In genomic region chr4:155569960-155570515, GRCh38 we compare ENCODE assay signal across 27 cellular contexts.
A peak's percentile ranks its signal among the peaks of the same experiment; 100 is the strongest.
DNase-seq lines count a peak whose midpoint lies in the region; ATAC-seq and TF ChIP-seq lines count a peak whose summit lies in the region.
"Had no signal": no experiment of that assay in that cellular context is flagged by ENCODE, and none has a peak within 500 bp of the region (broad histone marks: within the 10 kb centered on the region; RNA-seq: fewer than 3 reads in every experiment).

No MANE protein-coding gene starts in this region.

- H3K9me3 ChIP-seq in Karpas-422 (ENCODE audit: low read length) (no peaks in the 10 kb centered on the region), neural progenitor cell (ENCODE audit: low read depth) (no peaks in the 10 kb centered on the region)
- H3K9me3 ChIP-seq: gastrocnemius medialis had no signal

- no peaks in the 10 kb centered on the region for H3K36me3 ChIP-seq in Karpas-422 (ENCODE audit: insufficient read depth, low read length)
- no peaks in the 10 kb centered on the region for H3K36me3 ChIP-seq in neural progenitor cell
- H3K36me3 ChIP-seq: gastrocnemius medialis, left ventricle myocardium inferior had no signal

- H3K4me1 ChIP-seq in Karpas-422 (ENCODE audit: low read length): peaks cover 82% of the 10 kb centered on the region
- peaks cover 12% of the 10 kb centered on the region for H3K4me1 ChIP-seq in neural progenitor cell
- H3K4me1 ChIP-seq: gastrocnemius medialis had no signal

- in situ Hi-C loops in astrocyte of the spinal cord (cut with HindIII; ENCODE audit: low sequenced_read_pairs): no loop called here

- peaks cover 20% of the 10 kb centered on the region for H3K4me1 Mint-ChIP-seq in neural progenitor cell
- H3K4me1 Mint-ChIP-seq: activated B cell treated with CpG ODN at 0.5 μM for 24 hours, naive B cell had no signal

- H4K20me1 ChIP-seq in Karpas-422 (ENCODE audit: insufficient read depth, low read depth, low read length): no peaks in the 10 kb centered on the region
- no peaks in the 10 kb centered on the region for H4K20me1 ChIP-seq in neural progenitor cell (ENCODE audit: low read depth)

- no peaks in the 10 kb centered on the region for H3K36me3 Mint-ChIP-seq in neural progenitor cell
- H3K36me3 Mint-ChIP-seq: naive B cell had no signal

- no peaks in the 10 kb centered on the region for H3K9me2 ChIP-seq in Karpas-422 (replicated peaks; ENCODE audit: insufficient read depth, low read length)

- peak overlapping the region; percentile 98 for H3K27ac ChIP-seq in Karpas-422 (ENCODE audit: low read length)
- no peak overlapping the region for H3K27ac ChIP-seq in neural progenitor cell
- H3K27ac ChIP-seq: dorsolateral prefrontal cortex, gastrocnemius medialis, hepatocyte had no signal

- no peaks in the 10 kb centered on the region for H3K79me2 ChIP-seq in Karpas-422 (ENCODE audit: low read length)
- no peaks in the 10 kb centered on the region for H3K79me2 ChIP-seq in neural progenitor cell (ENCODE audit: low read depth)
- H3K79me2 ChIP-seq: hepatocyte had no signal

- H3F3A ChIP-seq in neural progenitor cell (ENCODE audit: low read depth): no peaks in the 10 kb centered on the region

- TF ChIP-seq CTCF in astrocyte of the spinal cord (IDR thresholded peaks at IDR 0.05; ENCODE audit: low read depth, low read length) (no peak), neural progenitor cell (IDR thresholded peaks at IDR 0.05) (no peak)

- no peak overlapping the region for H3K27ac Mint-ChIP-seq in neural progenitor cell
- H3K27ac Mint-ChIP-seq: activated B cell treated with CpG ODN at 0.5 μM for 24 hours; activated T-helper 1 cell treated with anti-CD3 and anti-CD28 coated beads, Interleukin-12 subunit alpha, Interleukin-12 subunit beta, Interleukin-2, Interleukin-4 antibody, amounts not matched to agents 30 ng/mL and 10 ng/mL and 1 ng/mL, durations not matched to agents 14 hours and 24 hours and 36 hours; naive B cell had no signal

- H3K4me2 ChIP-seq in Karpas-422 (ENCODE audit: low read depth, low read length, poor library complexity, severe bottlenecking) (peak overlapping the region; percentile 70), neural progenitor cell (no peak overlapping the region)
- H3K4me2 ChIP-seq: hepatocyte had no signal

- H3K9ac ChIP-seq in Karpas-422 (ENCODE audit: low read length) (peak overlapping the region; percentile 81), neural progenitor cell (no peak overlapping the region)

- H2AFZ ChIP-seq in Karpas-422 (ENCODE audit: low read length) (no peak overlapping the region), neural progenitor cell (replicated peaks) (peak overlapping the region; percentile 57)
- H2AFZ ChIP-seq: hepatocyte had no signal

- H3K9me3 Mint-ChIP-seq in neural progenitor cell: peaks cover 5% of the 10 kb centered on the region
- H3K9me3 Mint-ChIP-seq: activated B cell treated with CpG ODN at 0.5 μM for 24 hours; activated T-helper 1 cell treated with anti-CD3 and anti-CD28 coated beads, Interleukin-12 subunit alpha, Interleukin-12 subunit beta, Interleukin-2, Interleukin-4 antibody, amounts not matched to agents 30 ng/mL and 10 ng/mL and 1 ng/mL, durations not matched to agents 14 hours and 24 hours and 36 hours; naive B cell had no signal

- no peaks in the 10 kb centered on the region for H3K27me3 ChIP-seq in Karpas-422 (ENCODE audit: low read length)
- no peaks in the 10 kb centered on the region for H3K27me3 ChIP-seq in neural progenitor cell
- H3K27me3 ChIP-seq: dorsolateral prefrontal cortex, gastrocnemius medialis, hepatocyte had no signal

- no peaks in the 10 kb centered on the region for H3K27me3 Mint-ChIP-seq in neural progenitor cell (ENCODE audit: insufficient read depth, low read depth)
- H3K27me3 Mint-ChIP-seq: activated B cell treated with CpG ODN at 0.5 μM for 24 hours had no signal

- ATAC-seq in GM21786 (IDR thresholded peaks at IDR 0.05; ENCODE audit: unreplicated experiment): no peak
- ATAC-seq: gastrocnemius medialis had no signal

- no peak overlapping the region for H3K4me3 Mint-ChIP-seq in neural progenitor cell
- H3K4me3 Mint-ChIP-seq: activated B cell treated with CpG ODN at 0.5 μM for 24 hours; activated T-helper 1 cell treated with anti-CD3 and anti-CD28 coated beads, Interleukin-12 subunit alpha, Interleukin-12 subunit beta, Interleukin-2, Interleukin-4 antibody, amounts not matched to agents 30 ng/mL and 10 ng/mL and 1 ng/mL, durations not matched to agents 14 hours and 24 hours and 36 hours; naive B cell had no signal

- peak; percentile 81 for DNase-seq in AG20443 (ENCODE audit: low spot score)
- DNase-seq in Karpas-422: peak; percentile 84
- DNase-seq in astrocyte of the spinal cord (ENCODE audit: low read depth, low spot score): peak; percentile 43
- no peak for DNase-seq in neural progenitor cell (ENCODE audit: low spot score)
- DNase-seq in NCI-H128 (lab: John Stamatoyannopoulos, UW; ENCODE audit: unreplicated experiment): no peak
- no peak for DNase-seq in NCI-H2196 treated with DMSO at 0.1 percent for 48 hours (lab: John Stamatoyannopoulos, UW; ENCODE audit: unreplicated experiment)
- no peak for DNase-seq in stimulated activated naive CD4-positive, alpha-beta T cell (lab: John Stamatoyannopoulos, UW)
- DNase-seq: activated B cell treated with CpG ODN at 0.5 μM for 24 hours; activated naive CD4-positive, alpha-beta T cell treated with anti-CD3 and anti-CD28 coated beads, Interleukin-2, amount 50 U/mL, for 16 hours; aorta; dorsolateral prefrontal cortex; gastrocnemius medialis; left ventricle myocardium inferior; naive B cell; NCI-H1105; NCI-H2029 treated with DMSO at 0.1 percent for 48 hours; NCI-H345; nucleus accumbens; OCI-M1; Right ventricle myocardium superior; stimulated activated CD4-positive, alpha-beta T cell treated with anti-CD3 and anti-CD28 coated beads, Interleukin-1b, Interleukin-23, amount 100 ng/mL, for 48 hours; SW 1271; T1000 had no signal

- H3K4me3 ChIP-seq in Karpas-422 (ENCODE audit: low read length): peak overlapping the region; percentile 50
- H3K4me3 ChIP-seq in astrocyte of the spinal cord (ENCODE audit: low read depth, low read length): no peak overlapping the region
- no peak overlapping the region for H3K4me3 ChIP-seq in neural progenitor cell
- H3K4me3 ChIP-seq: dorsolateral prefrontal cortex, gastrocnemius medialis, hepatocyte, left ventricle myocardium inferior, skin epidermis had no signal

Comparison
In these comparisons a context has a peak if more than half of its experiments do, and no peak if none do; other contexts are left out.
1. DNase-seq: peak in AG20443 (single experiment), Karpas-422 (single experiment) and astrocyte of the spinal cord (single experiment); none in neural progenitor cell (single experiment), NCI-H128 (single experiment), NCI-H2196 treated with DMSO at 0.1 percent for 48 hours (single experiment) and stimulated activated naive CD4-positive, alpha-beta T cell (0 of 6).